In the genomic region with DNA sequence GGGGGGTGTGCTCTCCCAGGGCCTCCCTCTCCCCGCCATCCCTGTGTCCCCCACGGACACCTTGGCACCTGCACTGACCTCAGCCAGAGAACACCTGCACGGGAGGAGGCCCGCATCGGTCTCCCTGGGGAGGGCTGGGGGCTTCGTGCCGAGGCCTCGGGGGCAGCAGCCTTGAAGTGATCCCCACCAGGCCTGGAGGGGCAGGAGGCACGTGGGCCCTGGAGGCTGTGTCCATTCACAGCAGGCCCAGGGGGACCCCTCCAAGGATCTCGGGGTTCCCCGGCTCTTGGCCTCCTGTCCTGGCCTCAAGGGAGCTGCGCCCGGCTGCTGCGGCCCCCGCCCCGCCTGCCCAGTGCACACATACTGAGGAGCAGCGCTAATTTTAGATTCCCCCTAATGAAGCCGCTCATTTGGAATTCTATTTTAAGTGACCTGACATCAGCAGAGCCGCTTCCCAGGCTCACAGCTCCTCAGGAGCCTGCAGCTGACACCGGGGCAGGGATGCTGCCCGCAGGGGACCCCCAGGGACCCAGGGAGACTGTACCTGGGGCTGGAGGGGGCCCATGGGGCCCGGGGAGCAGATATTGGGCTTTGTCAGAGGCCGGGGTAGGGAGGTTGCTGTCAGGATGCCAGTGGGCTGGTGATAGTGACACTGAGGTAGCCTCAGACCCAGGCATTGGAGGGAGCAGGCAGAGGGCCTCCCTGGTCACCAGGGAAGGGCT, we compare ENCODE assay signal across 20 cellular contexts. TPM values are rescaled to one million over a fixed set of nuclear protein-coding genes. Genes with fewer than 3 reads are reported as not detected.
DNase-seq lines count a peak whose midpoint lies in the region; ATAC-seq, FAIRE-seq and TF ChIP-seq lines count a peak whose summit lies in the region.
"Had no signal": no experiment of that assay in that cellular context is flagged by ENCODE, and none has a peak within 500 bp of the region (broad histone marks: within the 10 kb centered on the region; RNA-seq: fewer than 3 reads in every experiment).

No MANE protein-coding gene starts in this region.

- H3K4me1 Mint-ChIP-seq in mesothelial cell of epicardium: peaks cover 25% of the 10 kb centered on the region

- H3K4ac ChIP-seq in neuronal stem cell (ENCODE audit: low read length): peak overlapping the region; percentile 97

- H2BK12ac ChIP-seq in neuronal stem cell (ENCODE audit: low read length): peak overlapping the region; percentile 47

- ATAC-seq in K562 (no peak), HG03460 (IDR thresholded peaks at IDR 0.05; ENCODE audit: unreplicated experiment) (no peak)

- peaks cover 99% of the 10 kb centered on the region for H3K79me2 ChIP-seq in K562 (ENCODE audit: control insufficient read depth, insufficient read depth, low read length)

- TF ChIP-seq CTCF in K562 (IDR thresholded peaks at IDR 0.05 in 2 of 3, conservative IDR thresholded peaks at IDR 0.05 in 1 of 3; ENCODE audit: insufficient read depth in 2 of 3, low read depth in 1 of 3, low read length in 3 of 3) (no peak), mesothelial cell of epicardium (IDR thresholded peaks at IDR 0.05; ENCODE audit: unreplicated experiment) (no peak)

- H3K27ac ChIP-seq in BLaER1: peak overlapping the region; percentile 72
- H3K27ac ChIP-seq in K562 (ENCODE audit: extremely low read depth, low read depth, low read length): no peak overlapping the region
- peak overlapping the region; percentile 4 for H3K27ac ChIP-seq in neuronal stem cell (replicated peaks; ENCODE audit: low read length)
- H3K27ac ChIP-seq: vagina had no signal

- TF ChIP-seq POLR2A in K562 (conservative IDR thresholded peaks at IDR 0.05): 0 out of 2 replicates have a peak, but pooled peaks have one; percentile 8

- H2BK15ac ChIP-seq in neuronal stem cell (ENCODE audit: low read length): peak overlapping the region; percentile 98

- H3K79me1 ChIP-seq in neuronal stem cell (ENCODE audit: low read depth, low read length): peaks cover 3% of the 10 kb centered on the region

- H3K36me3 Mint-ChIP-seq in mesothelial cell of epicardium: peaks cover 15% of the 10 kb centered on the region

- H3K4me2 ChIP-seq in BLaER1 (peak overlapping the region; percentile 99), K562 (ENCODE audit: insufficient read depth, low read length) (no peak overlapping the region), neuronal stem cell (ENCODE audit: insufficient read depth, low read length, poor library complexity, severe bottlenecking) (no peak overlapping the region)

- H3K9ac ChIP-seq in BLaER1 (peak overlapping the region; percentile 60), K562 (ENCODE audit: insufficient read depth in 1 of 2, low read depth in 2 of 2, low read length in 2 of 2) (no peak overlapping the region), neuronal stem cell (ENCODE audit: low read depth, low read length, poor library complexity) (no peak overlapping the region)

- H3K4me1 ChIP-seq in BLaER1: peaks cover 92% of the 10 kb centered on the region
- H3K4me1 ChIP-seq in K562 (replicated peaks in 1 of 2; ENCODE audit: control insufficient read depth in 2 of 2, insufficient read depth in 2 of 2, low read length in 2 of 2): peaks cover 4 to 75% of the 10 kb centered on the region in 2 experiments; a peak in 2 of 5 replicates
- H3K4me1 ChIP-seq in neuronal stem cell (ENCODE audit: control insufficient read depth in 2 of 2, insufficient read depth in 1 of 2, low read depth in 1 of 2, low read length in 2 of 2): peaks cover 23 to 25% of the 10 kb centered on the region in 2 donors

- no peak overlapping the region for H3K27ac Mint-ChIP-seq in mesothelial cell of epicardium

- H4K8ac ChIP-seq in neuronal stem cell (ENCODE audit: low read depth, low read length): no peak overlapping the region

- POLR2A ChIA-PET in K562 (lab: Yijun Ruan, JAX): interaction anchor here (0.5 to 1.6 kb wide), 4 partner anchors 11 to 411 kb away, joined by 3 to 5 read pairs (median 3); no protein-coding TSS in a partner anchor

- no peak for TF ChIP-seq RAD21 in K562 (CRISPR knock-in tag; conservative IDR thresholded peaks at IDR 0.05 in 1 of 2, IDR thresholded peaks at IDR 0.05 in 1 of 2)

- peaks cover 67% of the 10 kb centered on the region for H3K36me3 ChIP-seq in BLaER1
- peaks cover 97% of the 10 kb centered on the region; the same call in 2 of the 3 replicates for H3K36me3 ChIP-seq in K562 (ENCODE audit: control insufficient read depth, insufficient read depth, low read length)
- peaks cover 0 to 31% of the 10 kb centered on the region in 2 donors for H3K36me3 ChIP-seq in neuronal stem cell (replicated peaks in 1 of 2; ENCODE audit: control insufficient read depth in 2 of 2, insufficient read depth in 2 of 2, low read length in 2 of 2)

- H3K27me3 ChIP-seq in BLaER1 (no peaks in the 10 kb centered on the region), K562 (ENCODE audit: control insufficient read depth in 2 of 2, insufficient read depth in 2 of 2, low read length in 2 of 2) (no peaks in the 10 kb centered on the region), neuronal stem cell (ENCODE audit: control insufficient read depth in 3 of 3, insufficient read depth in 3 of 3, low read depth in 1 of 3, low read length in 3 of 3) (no peaks in the 10 kb centered on the region)
- H3K27me3 ChIP-seq: MG63, vagina had no signal

- no peak for TF ChIP-seq EP300 in K562 (IDR thresholded peaks at IDR 0.05; ENCODE audit: low read length)

- no peaks in the 10 kb centered on the region for H3K27me3 Mint-ChIP-seq in mesothelial cell of epicardium (ENCODE audit: low read depth)

- peaks cover 14% of the 10 kb centered on the region for H3K9me3 ChIP-seq in BLaER1
- H3K9me3 ChIP-seq in K562 (replicated peaks; ENCODE audit: control insufficient read depth, insufficient read depth, low read depth, low read length): peaks cover 5% of the 10 kb centered on the region; the same call in 1 of the 2 replicates
- H3K9me3 ChIP-seq in neuronal stem cell (replicated peaks in 1 of 2; ENCODE audit: control insufficient read depth in 2 of 2, insufficient read depth in 1 of 2, low read depth in 1 of 2, low read length in 2 of 2): peaks cover 3 to 17% of the 10 kb centered on the region in 2 donors
- H3K9me3 ChIP-seq: vagina had no signal

- peak overlapping the region; percentile 82 for H3K18ac ChIP-seq in neuronal stem cell (ENCODE audit: low read length)

- in situ Hi-C loops in K562 (cut with MboI): no loop called here

- H2AK5ac ChIP-seq in neuronal stem cell (ENCODE audit: low read depth, low read length): peak overlapping the region; percentile 98

- peak overlapping the region; percentile 16 for H2BK5ac ChIP-seq in neuronal stem cell (ENCODE audit: low read length)

- H4K20me1 ChIP-seq in BLaER1: peaks cover 100% of the 10 kb centered on the region
- peaks cover 73% of the 10 kb centered on the region for H4K20me1 ChIP-seq in K562 (replicated peaks; ENCODE audit: control insufficient read depth, insufficient read depth, low read length)

- H3K9me3 Mint-ChIP-seq in mesothelial cell of epicardium: peaks cover 4% of the 10 kb centered on the region

- H2BK120ac ChIP-seq in neuronal stem cell (ENCODE audit: low read depth, low read length): no peak overlapping the region

- FAIRE-seq in K562 (lab: Jason Lieb, UNC) (no peak), HTR-8/SVneo (lab: Jason Lieb, UNC) (no peak)
- FAIRE-seq: islet of Langerhans had no signal

- DNase-seq in K562 (ENCODE audit: extremely low read depth in 1 of 4, low spot score in 3 of 4): no peak
- DNase-seq in cardiac septum (ENCODE audit: low spot score): peak; percentile 85
- DNase-seq in neuronal stem cell (ENCODE audit: low spot score): no peak
- DNase-seq in HTR-8/SVneo (ENCODE audit: insufficient read length, low spot score): no peak
- DNase-seq in NCI-H526 (lab: John Stamatoyannopoulos, UW): no peak
- no peak for DNase-seq in mesothelial cell of epicardium (ENCODE audit: low spot score in 2 of 2, unreplicated experiment in 2 of 2)
- DNase-seq: activated CD4-positive, CD25-positive, alpha-beta regulatory T cell treated with anti-CD3 and anti-CD28 coated beads, Interleukin-2, amount 50 U/mL, for 72 hours; activated naive CD4-positive, alpha-beta T cell; amniotic stem cell; Calu3; hippocampal formation; MG63; NCI-H1930; NCI-H774 had no signal

- H3K9me1 ChIP-seq in K562 (ENCODE audit: control insufficient read depth, insufficient read depth, low read length): peaks cover 13% of the 10 kb centered on the region

- intact Hi-C loops in K562 (cut with micrococcal nuclease): no loop called here
- intact Hi-C loops in cardiac septum (cut with DNase I): loop anchor here (2.0 kb wide), 1 partner anchor 15 kb away; the partner anchor contains the start of gene GSE1

- CTCF ChIA-PET in K562 (lab: Yijun Ruan, JAX; ENCODE audit: low intra/inter-chr PET ratio): no interaction called here

- no peak overlapping the region for H3K14ac ChIP-seq in neuronal stem cell (ENCODE audit: low read length)

- H2AFZ ChIP-seq in K562 (ENCODE audit: low read depth, low read length): no peak overlapping the region
- H2AFZ ChIP-seq in neuronal stem cell (ENCODE audit: low read length): no peak overlapping the region

- H4K91ac ChIP-seq in neuronal stem cell (ENCODE audit: low read depth, low read length, poor library complexity): no peak overlapping the region

- no peak overlapping the region for H3K4me3 Mint-ChIP-seq in mesothelial cell of epicardium
- H3K4me3 Mint-ChIP-seq: activated CD8-positive, alpha-beta T cell treated with anti-CD3 and anti-CD28 coated beads, Interleukin-2, amount 10 ng/mL, durations not matched to agents 7 days and 5 days had no signal

- H3K4me3 ChIP-seq in BLaER1 (peak overlapping the region; percentile 40), K562 (no peak overlapping the region), neuronal stem cell (ENCODE audit: low read length in 2 of 2) (no peak overlapping the region)
- H3K4me3 ChIP-seq: lung, MG63, vagina had no signal

- no TSS peak for BruUV-seq in K562 (replicated peaks; lab: Mats Ljungman, UMichigan)

- peak overlapping the region; percentile 58 for H3K23ac ChIP-seq in neuronal stem cell (ENCODE audit: low read depth, low read length, poor library complexity)

- WGBS in K562 (ENCODE audit: insufficient coverage, low coverage, missing lambda C conversion rate): 91% methylated on average over 11 of the region's 23 CpGs
- no CpG with 5 or more reads among the region's 23 CpGs for WGBS in neuronal stem cell (ENCODE audit: extremely low coverage in 2 of 2, insufficient read length in 2 of 2, insufficient replicate concordance in 1 of 2), 2 donors

RNA-seq across cellular contexts. Expression of gene GSE1, which starts 14.9 kb away (rescaled TPM):
- total RNA-seq in K562 (2011; cell fraction: chromatin; rRNA removed; ENCODE audit: low replicate concordance): 692 and 1,066 TPM in 2 replicates
- total RNA-seq in K562 (2011; cell fraction: nucleolus; rRNA removed): 409 and 435 TPM in 2 replicates
- total RNA-seq in K562 (2011; cell fraction: nucleoplasm; rRNA removed): 438 and 467 TPM in 2 replicates
- total RNA-seq in K562 (2014; rRNA removed): 89.1 and 104 TPM in 2 replicates
- 40.9 and 41.8 TPM in 2 replicates for total RNA-seq in K562 (2014; rRNA removed; fragmentation: Illumina TruSeq; extraction: Trizol)
- total RNA-seq in K562 (2015; rRNA removed; fragmentation: Illumina TruSeq; extraction: Trizol): 57.9 and 60.6 TPM in 2 replicates
- total RNA-seq in K562 (2021): 208 and 244 TPM in 2 replicates
- polyA plus RNA-seq in K562 (2011; rRNA removed): 54.2 and 64.0 TPM in 2 replicates
- polyA plus RNA-seq in K562 (2011; cell fraction: cytosol; rRNA removed): 54.1 and 55.3 TPM in 2 replicates
- 210 and 277 TPM in 2 replicates for polyA plus RNA-seq in K562 (2011; cell fraction: nucleus; rRNA removed)
- 113 and 125 TPM in 2 replicates for polyA plus RNA-seq in K562 (2012)
- polyA plus RNA-seq in K562 (2014; fragmentation: Illumina TruSeq; extraction: Trizol): 116 and 138 TPM in 2 replicates
- polyA plus RNA-seq in K562 (2014; fragmentation: Nextera tagmentation; extraction: Ambion mirVana): 10 to 100 TPM; 12.2 to 15.8 TPM
- polyA plus RNA-seq in K562 (2014; rRNA removed): 101 and 116 TPM in 2 replicates
- 61.1 and 68.8 TPM in 2 replicates for polyA minus RNA-seq in K562 (2011; rRNA and poly(A)+ RNA removed)
- polyA minus RNA-seq in K562 (2011; cell fraction: cytosol; rRNA and poly(A)+ RNA removed): 106 and 121 TPM in 2 replicates
- 117 and 133 TPM in 2 replicates for polyA minus RNA-seq in K562 (2011; cell fraction: nucleus; rRNA and poly(A)+ RNA removed)
- total RNA-seq in cardiac septum: 56.4 TPM
- polyA plus RNA-seq in neuronal stem cell (2013, experiment 1 of 2): 5.7 TPM
- 6.2 TPM for polyA plus RNA-seq in neuronal stem cell (2013, experiment 2 of 2)
- total RNA-seq in mesothelial cell of epicardium: 193 to 218 TPM (median 208 TPM) in 3 replicates
